In genomic region chr19:8596168-8596567, GRCh38 we compare ENCODE assay signal across 35 cellular contexts. TPM values are rescaled to one million over a fixed set of nuclear protein-coding genes. Genes with fewer than 3 reads are reported as not detected.
"Had no signal": no experiment of that assay in that cellular context is flagged by ENCODE, and none has a peak within 500 bp of the region (broad histone marks: within the 10 kb centered on the region; RNA-seq: fewer than 3 reads in every experiment).

No MANE protein-coding gene starts in this region.

- DNase-seq: activated CD4-positive, alpha-beta memory T cell treated with anti-CD3 and anti-CD28 coated beads for 36 hours; activated CD4-positive, alpha-beta T cell treated with anti-CD3 and anti-CD28 coated beads for 36 hours; activated CD4-positive, alpha-beta T cell treated with anti-CD3 and anti-CD28 coated beads, Interleukin-2, amount 10 ng/mL, durations not matched to agents 24 days and 14 days; activated CD4-positive, CD25-positive, alpha-beta regulatory T cell; activated CD4-positive, CD25-positive, alpha-beta regulatory T cell treated with anti-CD3 and anti-CD28 coated beads, Interleukin-2, amount 50 U/mL, for 72 hours; activated CD8-positive, alpha-beta memory T cell treated with anti-CD3 and anti-CD28 coated beads, Interleukin-2, amount 10 ng/mL, durations not matched to agents 7 days and 5 days; activated CD8-positive, alpha-beta memory T cell treated with anti-CD3 and anti-CD28 coated beads, Interleukin-2, amount 50 U/mL, for 4 hours; activated CD8-positive, alpha-beta T cell treated with anti-CD3 and anti-CD28 coated beads, Interleukin-2, amount 10 ng/mL, durations not matched to agents 7 days and 5 days; activated effector memory CD4-positive, alpha-beta T cell treated with anti-CD3 and anti-CD28 coated beads, Interleukin-2, amount 50 U/mL, for 16 hours; activated naive CD4-positive, alpha-beta T cell treated with anti-CD3 and anti-CD28 coated beads for 36 hours; activated naive CD8-positive, alpha-beta T cell treated with anti-CD3 and anti-CD28 coated beads for 36 hours; activated naive CD8-positive, alpha-beta T cell treated with anti-CD3 and anti-CD28 coated beads, Interleukin-2, amount 50 U/mL, for 24 hours; activated T-cell treated with anti-CD3 and anti-CD28 coated beads, Interleukin-2, amount 50 U/mL, for 1 hour; activated T-cell treated with anti-CD3 and anti-CD28 coated beads, Interleukin-2, amount 50 U/mL, for 48 hours; adrenal gland; amygdala; aorta; body of pancreas; caudate nucleus; cortex of kidney; dermis blood vessel endothelial cell; effector CD4-positive, alpha-beta T cell; effector memory CD8-positive, alpha-beta T cell; erythroblast; foreskin keratinocyte; gastrocnemius medialis; glutamatergic neuron; heart left ventricle; T-helper 17 cell had no signal

- ATAC-seq: activated CD4-positive, alpha-beta T cell treated with anti-CD3 and anti-CD28 coated beads for 36 hours; activated CD8-positive, alpha-beta memory T cell treated with anti-CD3 and anti-CD28 coated beads, Interleukin-2, amount 10 ng/mL, durations not matched to agents 7 days and 5 days; activated CD8-positive, alpha-beta T cell treated with anti-CD3 and anti-CD28 coated beads, Interleukin-2, amount 10 ng/mL, durations not matched to agents 7 days and 5 days; activated naive CD8-positive, alpha-beta T cell treated with anti-CD3 and anti-CD28 coated beads, Interleukin-2, amount 50 U/mL, for 24 hours; body of pancreas; effector memory CD8-positive, alpha-beta T cell; foreskin keratinocyte; gastrocnemius medialis; heart left ventricle; T-helper 17 cell had no signal

- H3K4me1 ChIP-seq: foreskin keratinocyte had no signal

- H3K4me3 ChIP-seq: adrenal gland, body of pancreas, esophagus muscularis mucosa, gastrocnemius medialis, heart left ventricle had no signal

- H3K36me3 ChIP-seq: gastrocnemius medialis had no signal

- H3K27ac ChIP-seq: body of pancreas, esophagus muscularis mucosa, foreskin keratinocyte, gastrocnemius medialis, heart left ventricle had no signal

- H3K27me3 ChIP-seq: adrenal gland, body of pancreas, foreskin keratinocyte had no signal

- H3K9me3 ChIP-seq: adrenal gland, body of pancreas, esophagus muscularis mucosa, gastrocnemius medialis had no signal

- FAIRE-seq: colon had no signal

RNA-seq across cellular contexts. Expression of gene ADAMTS10, which starts 14.3 kb away (rescaled TPM):
- total RNA-seq: foreskin keratinocyte had no signal
- polyA plus RNA-seq: foreskin keratinocyte had no signal

RNA-seq across cellular contexts. Expression of gene NFILZ, which starts 34.3 kb away (rescaled TPM):
- total RNA-seq: activated CD4-positive, alpha-beta memory T cell treated with anti-CD3 and anti-CD28 coated beads for 36 hours; activated CD4-positive, alpha-beta T cell treated with anti-CD3 and anti-CD28 coated beads for 36 hours; activated CD4-positive, alpha-beta T cell treated with anti-CD3 and anti-CD28 coated beads, Interleukin-2, amount 10 ng/mL, durations not matched to agents 24 days and 14 days; activated CD8-positive, alpha-beta memory T cell treated with anti-CD3 and anti-CD28 coated beads for 36 hours; activated CD8-positive, alpha-beta memory T cell treated with anti-CD3 and anti-CD28 coated beads, Interleukin-2, amount 10 ng/mL, durations not matched to agents 7 days and 5 days; activated CD8-positive, alpha-beta T cell treated with anti-CD3 and anti-CD28 coated beads, Interleukin-2, amount 10 ng/mL, durations not matched to agents 7 days and 5 days; activated naive CD4-positive, alpha-beta T cell treated with anti-CD3 and anti-CD28 coated beads for 36 hours; activated naive CD8-positive, alpha-beta T cell treated with anti-CD3 and anti-CD28 coated beads for 36 hours; activated T-helper 1 cell treated with anti-CD3 and anti-CD28 coated beads, Interleukin-12 subunit alpha, Interleukin-12 subunit beta, Interleukin-2, Interleukin-4 antibody, amounts not matched to agents 30 ng/mL and 10 ng/mL and 1 ng/mL, durations not matched to agents 14 hours and 24 hours and 36 hours; activated T-helper 2 cell treated with anti-CD3 and anti-CD28 coated beads, Interferon-gamma antibody, Interleukin-2, Interleukin-4, amounts not matched to agents 10 μg/mL and 5 μg/mL and 100 μg/mL, durations not matched to agents 14 hours and 24 hours and 36 hours; adrenal gland; aorta; body of pancreas; chondrocyte; dermis blood vessel endothelial cell; esophagus muscularis mucosa; foreskin keratinocyte; gastrocnemius medialis; heart left ventricle; T-helper 17 cell had no signal
- polyA plus RNA-seq: adrenal gland, aorta, foreskin keratinocyte, heart left ventricle had no signal
